Comparison of ENCODE assay signal across 1 cellular context in genomic region chr2:26942543-26943295, GRCh38.
TF ChIP-seq lines count a peak whose summit lies in the region.

No MANE protein-coding gene starts in this region.

TF ChIP-seq in HepG2, 621 proteins besides CTCF, POLR2A, EP300 and RAD21 (continued from another document and continues in another):
- TF ChIP-seq ZNF574 (CRISPR knock-in tag; IDR thresholded peaks at IDR 0.05) (no peak), ZNF512 (CRISPR knock-in tag; IDR thresholded peaks at IDR 0.05) (peak; percentile 62; the same call in 1 of the 2 replicates), ZFX (CRISPR knock-in tag; IDR thresholded peaks at IDR 0.05; ENCODE audit: low read depth) (peak; percentile 24; the same call in 1 of the 2 replicates), ZNF605 (CRISPR knock-in tag; IDR thresholded peaks at IDR 0.05) (0 out of 2 replicates have a peak, but pooled peaks have one; percentile 32), MEIS2 (CRISPR knock-in tag; IDR thresholded peaks at IDR 0.05) (peak; percentile 35; the same call in 1 of the 2 replicates), IKZF5 (CRISPR knock-in tag; IDR thresholded peaks at IDR 0.05) (0 out of 2 replicates have a peak, but pooled peaks have one; percentile 38), TRIM24 (CRISPR knock-in tag; IDR thresholded peaks at IDR 0.05) (no peak), NBN (conservative IDR thresholded peaks at IDR 0.05) (no peak), ZNF446 (CRISPR knock-in tag; IDR thresholded peaks at IDR 0.05) (no peak), TAF15 (IDR thresholded peaks at IDR 0.05; ENCODE audit: low read depth, low read length, poor library complexity, severe bottlenecking) (no peak), ZNF451 (CRISPR knock-in tag; IDR thresholded peaks at IDR 0.05) (no peak), SP2 (CRISPR knock-in tag; IDR thresholded peaks at IDR 0.05) (no peak), ZNF281 (CRISPR knock-in tag; IDR thresholded peaks at IDR 0.05; ENCODE audit: borderline replicate concordance) (no peak), ZKSCAN8 (CRISPR knock-in tag; IDR thresholded peaks at IDR 0.05; ENCODE audit: borderline replicate concordance) (no peak), TARDBP (CRISPR knock-in tag; IDR thresholded peaks at IDR 0.05) (0 out of 2 replicates have a peak, but pooled peaks have one; percentile 13), ZNF737 (CRISPR knock-in tag; IDR thresholded peaks at IDR 0.05; ENCODE audit: borderline replicate concordance) (no peak), HCFC1 (IDR thresholded peaks at IDR 0.05; ENCODE audit: low read depth, low read length) (no peak), RELA (CRISPR knock-in tag; IDR thresholded peaks at IDR 0.05) (no peak), SMC3 (IDR thresholded peaks at IDR 0.05; ENCODE audit: low read length) (peak; percentile 94), ZNF12 (CRISPR knock-in tag; IDR thresholded peaks at IDR 0.05) (0 out of 2 replicates have a peak, but pooled peaks have one; percentile 49), ZNF879 (CRISPR knock-in tag; IDR thresholded peaks at IDR 0.05) (no peak), ZNF256 (CRISPR knock-in tag; conservative IDR thresholded peaks at IDR 0.05) (no peak), ZNF280D (CRISPR knock-in tag; IDR thresholded peaks at IDR 0.05) (0 out of 2 replicates have a peak, but pooled peaks have one; percentile 15), RBAK (CRISPR knock-in tag; IDR thresholded peaks at IDR 0.05) (no peak), ZNF501 (CRISPR knock-in tag; IDR thresholded peaks at IDR 0.05) (peak; percentile 96), MXD3 (CRISPR knock-in tag; IDR thresholded peaks at IDR 0.05) (no peak; the same call in 1 of the 2 replicates), ZNF280B (CRISPR knock-in tag; IDR thresholded peaks at IDR 0.05; ENCODE audit: borderline replicate concordance) (peak; percentile 81; the same call in 1 of the 2 replicates), ZNF546 (CRISPR knock-in tag; conservative IDR thresholded peaks at IDR 0.05) (no peak), ZMAT3 (CRISPR knock-in tag; conservative IDR thresholded peaks at IDR 0.05) (no peak), ZBTB26 (CRISPR knock-in tag; IDR thresholded peaks at IDR 0.05; ENCODE audit: borderline replicate concordance) (no peak), ZNF629 (CRISPR knock-in tag; conservative IDR thresholded peaks at IDR 0.05) (no peak), HDAC2 (CRISPR knock-in tag; IDR thresholded peaks at IDR 0.05) (no peak), ZNF253 (CRISPR knock-in tag; IDR thresholded peaks at IDR 0.05; ENCODE audit: borderline replicate concordance) (no peak), ZNF891 (CRISPR knock-in tag; IDR thresholded peaks at IDR 0.05) (no peak), ONECUT2 (CRISPR knock-in tag; IDR thresholded peaks at IDR 0.05) (no peak), ZNF580 (CRISPR knock-in tag; IDR thresholded peaks at IDR 0.05; ENCODE audit: borderline replicate concordance, low read depth) (no peak; the same call in 1 of the 2 replicates), NFATC3 (CRISPR knock-in tag; IDR thresholded peaks at IDR 0.05) (no peak), ELF3 (CRISPR knock-in tag; IDR thresholded peaks at IDR 0.05) (0 out of 2 replicates have a peak, but pooled peaks have one; percentile 29), ZSCAN31 (CRISPR knock-in tag; IDR thresholded peaks at IDR 0.05; ENCODE audit: low read depth) (no peak), KMT2B (CRISPR knock-in tag; IDR thresholded peaks at IDR 0.05) (no peak), ZFP36L2 (CRISPR knock-in tag; IDR thresholded peaks at IDR 0.05) (no peak), BCLAF1 (IDR thresholded peaks at IDR 0.05) (no peak), POGK (CRISPR knock-in tag; conservative IDR thresholded peaks at IDR 0.05) (no peak), PAWR (CRISPR knock-in tag; IDR thresholded peaks at IDR 0.05; ENCODE audit: borderline replicate concordance) (no peak)
